ENCODE assay signal across 28 cellular contexts in genomic region chr3:30542897-30543296, GRCh38.
"Had no signal": no experiment of that assay in that cellular context is flagged by ENCODE, and none has a peak within 500 bp of the region (broad histone marks: within the 10 kb centered on the region; RNA-seq: fewer than 3 reads in every experiment).

No MANE protein-coding gene starts in this region.

- H3K36me3 Mint-ChIP-seq: memory B cell; naive B cell; natural killer cell treated with Interleukin-12 subunit alpha and Interleukin-12 subunit beta and Interleukin-15 and Interleukin-18, amount 100 ng/mL, for 72 hours; stimulated activated effector memory CD8-positive, alpha-beta T cell treated with anti-CD3 and anti-CD28 coated beads, Interleukin-12 subunit alpha, Interleukin-12 subunit beta, amount 100 ng/mL, for 72 hours had no signal

- H3K9me3 ChIP-seq: gastrocnemius medialis, mucosa of descending colon, right atrium auricular region, thoracic aorta, tibial nerve, upper lobe of left lung had no signal

- H3K27ac Mint-ChIP-seq: effector memory CD8-positive, alpha-beta T cell; memory B cell; mesothelial cell of epicardium; naive B cell; natural killer cell treated with Interleukin-12 subunit alpha and Interleukin-12 subunit beta and Interleukin-15 and Interleukin-18, amount 100 ng/mL, for 72 hours; neural progenitor cell; progenitor cell of endocrine pancreas; stimulated activated effector memory CD8-positive, alpha-beta T cell treated with anti-CD3 and anti-CD28 coated beads, Interleukin-12 subunit alpha, Interleukin-12 subunit beta, amount 100 ng/mL, for 72 hours; stimulated activated naive CD8-positive, alpha-beta T cell treated with anti-CD3 and anti-CD28 coated beads, Interleukin-15, Interleukin-2, amounts not matched to agents 100 ng/mL and 50 ng/mL, for 24 hours had no signal

- H3K4me2 ChIP-seq: neural progenitor cell, smooth muscle cell had no signal

- H3K27me3 Mint-ChIP-seq: effector memory CD8-positive, alpha-beta T cell; memory B cell; naive B cell; natural killer cell treated with Interleukin-12 subunit alpha and Interleukin-12 subunit beta and Interleukin-15 and Interleukin-18, amount 100 ng/mL, for 72 hours; progenitor cell of endocrine pancreas; stimulated activated naive CD8-positive, alpha-beta T cell treated with anti-CD3 and anti-CD28 coated beads, Interleukin-15, Interleukin-2, amounts not matched to agents 100 ng/mL and 50 ng/mL, for 24 hours had no signal

- H3K9ac ChIP-seq: neural progenitor cell, parathyroid adenoma had no signal

- H3K36me3 ChIP-seq: gastrocnemius medialis, neural progenitor cell, right atrium auricular region, thoracic aorta, tibial nerve, upper lobe of left lung had no signal

- H3K4me3 ChIP-seq: gastrocnemius medialis, lung, mucosa of descending colon, neural progenitor cell, right atrium auricular region, smooth muscle cell, thoracic aorta, tibial nerve, upper lobe of left lung had no signal

- H3K4me1 ChIP-seq: neural progenitor cell, parathyroid adenoma, right atrium auricular region had no signal

- H3K4me1 Mint-ChIP-seq: stimulated activated effector memory CD8-positive, alpha-beta T cell treated with anti-CD3 and anti-CD28 coated beads, Interleukin-12 subunit alpha, Interleukin-12 subunit beta, amount 100 ng/mL, for 72 hours had no signal

- H3K27ac ChIP-seq: gastrocnemius medialis, neural progenitor cell, parathyroid adenoma, right atrium auricular region, thoracic aorta, upper lobe of left lung had no signal

- ATAC-seq: effector memory CD8-positive, alpha-beta T cell; gastrocnemius medialis; left lobe of liver; mucosa of descending colon; natural killer cell treated with Interleukin-12 subunit alpha and Interleukin-12 subunit beta and Interleukin-15 and Interleukin-18, amount 100 ng/mL, for 72 hours; sciatic nerve; stimulated activated effector memory CD8-positive, alpha-beta T cell treated with anti-CD3 and anti-CD28 coated beads, Interleukin-12 subunit alpha, Interleukin-12 subunit beta, amount 100 ng/mL, for 72 hours had no signal

- H3K79me2 ChIP-seq: parathyroid adenoma had no signal

- H2AFZ ChIP-seq: neural progenitor cell, parathyroid adenoma had no signal

- DNase-seq: cortex of kidney; effector memory CD8-positive, alpha-beta T cell; foreskin fibroblast; gastrocnemius medialis; head of caudate nucleus; kidney; mucosa of descending colon; naive B cell; stimulated activated CD4-positive, alpha-beta T cell treated with anti-CD3 and anti-CD28 coated beads, Interleukin-2, amount 100 ng/mL, for 24 hours; stimulated activated CD4-positive, alpha-beta T cell treated with anti-CD3 and anti-CD28 coated beads, Interleukin-4, amount 100 ng/mL, for 24 hours; upper lobe of left lung had no signal

- FAIRE-seq: endometrium, kidney, urothelium cell line had no signal

- H3K9me3 Mint-ChIP-seq: effector memory CD8-positive, alpha-beta T cell; naive B cell; natural killer cell treated with Interleukin-12 subunit alpha and Interleukin-12 subunit beta and Interleukin-15 and Interleukin-18, amount 100 ng/mL, for 72 hours; stimulated activated effector memory CD8-positive, alpha-beta T cell treated with anti-CD3 and anti-CD28 coated beads, Interleukin-12 subunit alpha, Interleukin-12 subunit beta, amount 100 ng/mL, for 72 hours; stimulated activated naive CD8-positive, alpha-beta T cell treated with anti-CD3 and anti-CD28 coated beads, Interleukin-15, Interleukin-2, amounts not matched to agents 100 ng/mL and 50 ng/mL, for 24 hours had no signal

- H3K4me3 Mint-ChIP-seq: effector memory CD8-positive, alpha-beta T cell; memory B cell; mesothelial cell of epicardium; naive B cell; natural killer cell treated with Interleukin-12 subunit alpha and Interleukin-12 subunit beta and Interleukin-15 and Interleukin-18, amount 100 ng/mL, for 72 hours; neural progenitor cell; stimulated activated effector memory CD8-positive, alpha-beta T cell treated with anti-CD3 and anti-CD28 coated beads, Interleukin-12 subunit alpha, Interleukin-12 subunit beta, amount 100 ng/mL, for 72 hours; stimulated activated naive CD8-positive, alpha-beta T cell treated with anti-CD3 and anti-CD28 coated beads, Interleukin-15, Interleukin-2, amounts not matched to agents 100 ng/mL and 50 ng/mL, for 24 hours had no signal

- H3K27me3 ChIP-seq: gastrocnemius medialis, neural progenitor cell, right atrium auricular region, tibial nerve, upper lobe of left lung had no signal
